Comparison of ENCODE assay signal across 33 cellular contexts in genomic region chr13:109768616-109769015, GRCh38.
"Had no signal": no experiment of that assay in that cellular context is flagged by ENCODE, and none has a peak within 500 bp of the region (broad histone marks: within the 10 kb centered on the region; RNA-seq: fewer than 3 reads in every experiment).

No MANE protein-coding gene starts in this region.

- DNase-seq: activated B cell treated with CpG ODN at 0.5 μM for 24 hours; activated CD4-positive, alpha-beta memory T cell treated with anti-CD3 and anti-CD28 coated beads, Interleukin-2, amount 10 ng/mL, durations not matched to agents 7 days and 5 days; activated CD4-positive, alpha-beta T cell treated with anti-CD3 and anti-CD28 coated beads for 4 hours; activated CD4-positive, alpha-beta T cell treated with anti-CD3 and anti-CD28 coated beads, Interleukin-2, amount 50 U/mL, for 1 hour; activated CD4-positive, alpha-beta T cell treated with anti-CD3 and anti-CD28 coated beads, Interleukin-2, amount 50 U/mL, for 4 hours; activated CD4-positive, CD25-positive, alpha-beta regulatory T cell treated with anti-CD3 and anti-CD28 coated beads, Interleukin-2, amount 50 U/mL, for 72 hours; activated CD8-positive, alpha-beta memory T cell treated with anti-CD3 and anti-CD28 coated beads for 24 hours; activated CD8-positive, alpha-beta memory T cell treated with anti-CD3 and anti-CD28 coated beads, Interleukin-2, amount 10 ng/mL, durations not matched to agents 7 days and 5 days; activated CD8-positive, alpha-beta memory T cell treated with anti-CD3 and anti-CD28 coated beads, Interleukin-2, amount 50 U/mL, for 48 hours; activated CD8-positive, alpha-beta T cell treated with anti-CD3 and anti-CD28 coated beads, Interleukin-2, amount 10 ng/mL, durations not matched to agents 7 days and 5 days; activated effector memory CD4-positive, alpha-beta T cell treated with Interleukin-2 at 50 U/mL for 16 hours; activated gamma-delta T cell; activated naive CD4-positive, alpha-beta T cell treated with anti-CD3 and anti-CD28 coated beads, Interleukin-2, amount 10 ng/mL, durations not matched to agents 7 days and 5 days; activated naive CD4-positive, alpha-beta T cell treated with Interleukin-2 at 50 U/mL for 16 hours; activated naive CD8-positive, alpha-beta T cell treated with anti-CD3 and anti-CD28 coated beads, Interleukin-2, amount 10 ng/mL, durations not matched to agents 7 days and 5 days; activated naive CD8-positive, alpha-beta T cell treated with anti-CD3 and anti-CD28 coated beads, Interleukin-2, amount 50 U/mL, for 24 hours; activated T-cell treated with anti-CD3 and anti-CD28 coated beads, Interleukin-2, amount 50 U/mL, for 24 hours; activated T-cell treated with anti-CD3 and anti-CD28 coated beads, Interleukin-2, amount 50 U/mL, for 48 hours; amygdala; anterior cingulate cortex; central memory CD4-positive, alpha-beta T cell; T-helper 1 cell; T-helper 2 cell; T-helper 9 cell had no signal

- H3K27me3 Mint-ChIP-seq: activated B cell treated with CpG ODN at 0.5 μM for 24 hours; activated CD4-positive, alpha-beta memory T cell treated with anti-CD3 and anti-CD28 coated beads, Interleukin-2, amount 10 ng/mL, durations not matched to agents 7 days and 5 days; activated CD8-positive, alpha-beta memory T cell treated with anti-CD3 and anti-CD28 coated beads, Interleukin-2, amount 10 ng/mL, durations not matched to agents 7 days and 5 days; activated naive CD4-positive, alpha-beta T cell treated with anti-CD3 and anti-CD28 coated beads, Interleukin-2, amount 10 ng/mL, durations not matched to agents 7 days and 5 days; activated naive CD4-positive, alpha-beta T cell treated with anti-CD3 and anti-CD28 coated beads, Interleukin-2, amount 50 U/mL, for 24 hours; activated naive CD8-positive, alpha-beta T cell; activated naive CD8-positive, alpha-beta T cell treated with anti-CD3 and anti-CD28 coated beads, Interleukin-2, amount 10 ng/mL, durations not matched to agents 7 days and 5 days; activated naive CD8-positive, alpha-beta T cell treated with anti-CD3 and anti-CD28 coated beads, Interleukin-2, amount 50 U/mL, for 24 hours; activated T-cell treated with anti-CD3 and anti-CD28 coated beads, Interleukin-2, amount 50 U/mL, for 24 hours had no signal

- FAIRE-seq: TTC549 had no signal

- H3K4me3 ChIP-seq: ascending aorta had no signal

- H3K36me3 Mint-ChIP-seq: activated CD8-positive, alpha-beta memory T cell treated with anti-CD3 and anti-CD28 coated beads, Interleukin-2, amount 10 ng/mL, durations not matched to agents 7 days and 5 days had no signal

- ATAC-seq: activated CD8-positive, alpha-beta memory T cell treated with anti-CD3 and anti-CD28 coated beads, Interleukin-2, amount 10 ng/mL, durations not matched to agents 7 days and 5 days; activated CD8-positive, alpha-beta T cell treated with anti-CD3 and anti-CD28 coated beads, Interleukin-2, amount 10 ng/mL, durations not matched to agents 7 days and 5 days; activated naive CD8-positive, alpha-beta T cell treated with anti-CD3 and anti-CD28 coated beads, Interleukin-2, amount 50 U/mL, for 24 hours had no signal

- H3K4me3 Mint-ChIP-seq: activated B cell treated with CpG ODN at 0.5 μM for 24 hours; activated CD4-positive, alpha-beta memory T cell treated with anti-CD3 and anti-CD28 coated beads, Interleukin-2, amount 10 ng/mL, durations not matched to agents 7 days and 5 days; activated CD4-positive, alpha-beta T cell treated with anti-CD3 and anti-CD28 coated beads, Interleukin-2, amount 10 ng/mL, durations not matched to agents 24 days and 14 days; activated CD8-positive, alpha-beta memory T cell treated with anti-CD3 and anti-CD28 coated beads, Interleukin-2, amount 10 ng/mL, durations not matched to agents 7 days and 5 days; activated CD8-positive, alpha-beta T cell treated with anti-CD3 and anti-CD28 coated beads, Interleukin-2, amount 10 ng/mL, durations not matched to agents 7 days and 5 days; activated naive CD4-positive, alpha-beta T cell treated with anti-CD3 and anti-CD28 coated beads, Interleukin-2, amount 10 ng/mL, durations not matched to agents 7 days and 5 days; activated naive CD4-positive, alpha-beta T cell treated with anti-CD3 and anti-CD28 coated beads, Interleukin-2, amount 50 U/mL, for 24 hours; activated naive CD8-positive, alpha-beta T cell; activated naive CD8-positive, alpha-beta T cell treated with anti-CD3 and anti-CD28 coated beads, Interleukin-2, amount 10 ng/mL, durations not matched to agents 7 days and 5 days; activated naive CD8-positive, alpha-beta T cell treated with anti-CD3 and anti-CD28 coated beads, Interleukin-2, amount 50 U/mL, for 24 hours; activated T-cell treated with anti-CD3 and anti-CD28 coated beads, Interleukin-2, amount 50 U/mL, for 24 hours; T-helper 1 cell treated with Interleukin-12 subunit alpha and Interleukin-12 subunit beta and Interleukin-4 antibody, amounts not matched to agents 30 μg/mL and 1 μg/mL, for 36 hours; T-helper 2 cell treated with Interferon-gamma antibody and Interleukin-4, amounts not matched to agents 5 μg/mL and 100 μg/mL, for 36 hours had no signal

- H3K27ac ChIP-seq: ascending aorta, VCaP had no signal

- H3K27me3 ChIP-seq: ascending aorta had no signal

- H3K27ac Mint-ChIP-seq: activated B cell treated with CpG ODN at 0.5 μM for 24 hours; activated CD4-positive, alpha-beta memory T cell treated with anti-CD3 and anti-CD28 coated beads, Interleukin-2, amount 10 ng/mL, durations not matched to agents 7 days and 5 days; activated CD4-positive, alpha-beta T cell treated with anti-CD3 and anti-CD28 coated beads, Interleukin-2, amount 10 ng/mL, durations not matched to agents 24 days and 14 days; activated CD8-positive, alpha-beta memory T cell treated with anti-CD3 and anti-CD28 coated beads, Interleukin-2, amount 10 ng/mL, durations not matched to agents 7 days and 5 days; activated CD8-positive, alpha-beta T cell treated with anti-CD3 and anti-CD28 coated beads, Interleukin-2, amount 10 ng/mL, durations not matched to agents 7 days and 5 days; activated naive CD4-positive, alpha-beta T cell treated with anti-CD3 and anti-CD28 coated beads, Interleukin-2, amount 10 ng/mL, durations not matched to agents 7 days and 5 days; activated naive CD8-positive, alpha-beta T cell; activated naive CD8-positive, alpha-beta T cell treated with anti-CD3 and anti-CD28 coated beads, Interleukin-2, amount 10 ng/mL, durations not matched to agents 7 days and 5 days; activated naive CD8-positive, alpha-beta T cell treated with anti-CD3 and anti-CD28 coated beads, Interleukin-2, amount 50 U/mL, for 24 hours; activated T-cell treated with anti-CD3 and anti-CD28 coated beads, Interleukin-2, amount 50 U/mL, for 24 hours; activated T-helper 2 cell treated with anti-CD3 and anti-CD28 coated beads, Interferon-gamma antibody, Interleukin-2, Interleukin-4, amounts not matched to agents 10 μg/mL and 5 μg/mL and 100 μg/mL, durations not matched to agents 14 hours and 24 hours and 36 hours; T-helper 1 cell treated with Interleukin-12 subunit alpha and Interleukin-12 subunit beta and Interleukin-4 antibody, amounts not matched to agents 30 μg/mL and 1 μg/mL, for 36 hours; T-helper 2 cell treated with Interferon-gamma antibody and Interleukin-4, amounts not matched to agents 5 μg/mL and 100 μg/mL, for 36 hours had no signal

- H3K9me3 Mint-ChIP-seq: activated B cell treated with CpG ODN at 0.5 μM for 24 hours; activated CD4-positive, alpha-beta memory T cell treated with anti-CD3 and anti-CD28 coated beads, Interleukin-2, amount 10 ng/mL, durations not matched to agents 7 days and 5 days; activated CD4-positive, alpha-beta T cell treated with anti-CD3 and anti-CD28 coated beads, Interleukin-2, amount 10 ng/mL, durations not matched to agents 24 days and 14 days; activated naive CD4-positive, alpha-beta T cell treated with anti-CD3 and anti-CD28 coated beads, Interleukin-2, amount 10 ng/mL, durations not matched to agents 7 days and 5 days; activated naive CD4-positive, alpha-beta T cell treated with anti-CD3 and anti-CD28 coated beads, Interleukin-2, amount 50 U/mL, for 24 hours; activated naive CD8-positive, alpha-beta T cell treated with anti-CD3 and anti-CD28 coated beads, Interleukin-2, amount 10 ng/mL, durations not matched to agents 7 days and 5 days; activated naive CD8-positive, alpha-beta T cell treated with anti-CD3 and anti-CD28 coated beads, Interleukin-2, amount 50 U/mL, for 24 hours; activated T-cell treated with anti-CD3 and anti-CD28 coated beads, Interleukin-2, amount 50 U/mL, for 24 hours; activated T-helper 2 cell treated with anti-CD3 and anti-CD28 coated beads, Interferon-gamma antibody, Interleukin-2, Interleukin-4, amounts not matched to agents 10 μg/mL and 5 μg/mL and 100 μg/mL, durations not matched to agents 14 hours and 24 hours and 36 hours; T-helper 1 cell treated with Interleukin-12 subunit alpha and Interleukin-12 subunit beta and Interleukin-4 antibody, amounts not matched to agents 30 μg/mL and 1 μg/mL, for 36 hours; T-helper 2 cell treated with Interferon-gamma antibody and Interleukin-4, amounts not matched to agents 5 μg/mL and 100 μg/mL, for 36 hours had no signal

- H3K9me3 ChIP-seq: ascending aorta had no signal
